In genomic region chr6:4727671-4728435, GRCh38 we compare ENCODE assay signal across 1 cellular context.
TF ChIP-seq lines count a peak whose summit lies in the region.

No MANE protein-coding gene starts in this region.

TF ChIP-seq in K562, 482 proteins besides CTCF, POLR2A, EP300 and RAD21 (continued from another document and continues in another):
- TF ChIP-seq ZNF121 (CRISPR knock-in tag; conservative IDR thresholded peaks at IDR 0.05), result no peak
- TF ChIP-seq FOXK1 (CRISPR knock-in tag; IDR thresholded peaks at IDR 0.05; ENCODE audit: borderline replicate concordance), result no peak
- TF ChIP-seq ZNF586 (CRISPR knock-in tag; conservative IDR thresholded peaks at IDR 0.05), result no peak
- TF ChIP-seq SMARCB1 (IDR thresholded peaks at IDR 0.05; ENCODE audit: insufficient read length, low read depth), result no peak
- peak; percentile 73 for TF ChIP-seq MTA3 (IDR thresholded peaks at IDR 0.05; ENCODE audit: borderline replicate concordance)
- no peak; the same call in none of the 2 replicates for TF ChIP-seq HLTF (IDR thresholded peaks at IDR 0.05)
- TF ChIP-seq LARP7 (IDR thresholded peaks at IDR 0.05), result no peak
- TF ChIP-seq ZNF436 (CRISPR knock-in tag; IDR thresholded peaks at IDR 0.05), result no peak
- no peak for TF ChIP-seq BDP1 (IDR thresholded peaks at IDR 0.05; ENCODE audit: insufficient read depth, insufficient read length)
- TF ChIP-seq ZNF184 (CRISPR knock-in tag; IDR thresholded peaks at IDR 0.05), result no peak
- no peak for TF ChIP-seq SMAD1 (IDR thresholded peaks at IDR 0.05; ENCODE audit: low read depth, low read length, partially characterized antibody)
- no peak for TF ChIP-seq PRPF4 (IDR thresholded peaks at IDR 0.05; ENCODE audit: insufficient read depth, low read depth, low read length, poor library complexity, severe bottlenecking)
- TF ChIP-seq ZBTB17 (CRISPR knock-in tag; IDR thresholded peaks at IDR 0.05), result no peak
- TF ChIP-seq NR4A1 (CRISPR knock-in tag; IDR thresholded peaks at IDR 0.05), result no peak
- TF ChIP-seq NR4A1 (tag; IDR thresholded peaks at IDR 0.05), result peak; percentile 66
- peak in 1 of 2 experiments; percentile 60; a peak in 1 of 4 replicates for TF ChIP-seq NONO (IDR thresholded peaks at IDR 0.05; ENCODE audit: low read depth in 2 of 2, low read length in 1 of 2)
- peak; percentile 96 for TF ChIP-seq TCF3 (CRISPR knock-in tag; IDR thresholded peaks at IDR 0.05)
- TF ChIP-seq KLF16 (IDR thresholded peaks at IDR 0.05), result peak; percentile 86
- TF ChIP-seq CREM (IDR thresholded peaks at IDR 0.05; ENCODE audit: low read depth), result 0 out of 2 replicates have a peak, but pooled peaks have one; percentile 35
- no peak for TF ChIP-seq ZFPM2 (CRISPR knock-in tag; IDR thresholded peaks at IDR 0.05)
- no peak for TF ChIP-seq CEBPG (CRISPR knock-in tag; IDR thresholded peaks at IDR 0.05)
- peak in 1 of 2 experiments; percentile 64; a peak in 2 of 4 replicates for TF ChIP-seq CEBPG (tag; conservative IDR thresholded peaks at IDR 0.05 in 1 of 2, IDR thresholded peaks at IDR 0.05 in 1 of 2)
- TF ChIP-seq KDM5B (IDR thresholded peaks at IDR 0.05; ENCODE audit: insufficient replicate concordance, low read depth, low read length), result peak; percentile 60
- TF ChIP-seq ETV5 (CRISPR knock-in tag; IDR thresholded peaks at IDR 0.05; ENCODE audit: low read depth), result no peak
- no peak for TF ChIP-seq TBP (optimal IDR thresholded peaks at IDR 0.05; ENCODE audit: low read depth, low read length)
- TF ChIP-seq FOXP4 (CRISPR knock-in tag; IDR thresholded peaks at IDR 0.05; ENCODE audit: borderline replicate concordance), result no peak
- TF ChIP-seq CBFA2T2 (conservative IDR thresholded peaks at IDR 0.05), result peak; percentile 93
- TF ChIP-seq E2F5 (CRISPR knock-in tag; IDR thresholded peaks at IDR 0.05), result no peak
- TF ChIP-seq HNRNPLL (IDR thresholded peaks at IDR 0.05; ENCODE audit: low read depth, low read length, poor library complexity, severe bottlenecking), result no peak
- no peak for TF ChIP-seq GTF2F1 (IDR thresholded peaks at IDR 0.05; ENCODE audit: low read depth, low read length)
- TF ChIP-seq GABPA (tag; conservative IDR thresholded peaks at IDR 0.05; ENCODE audit: low read depth), result peak; percentile 29; the same call in 1 of the 2 replicates
- TF ChIP-seq, protein P1, sequence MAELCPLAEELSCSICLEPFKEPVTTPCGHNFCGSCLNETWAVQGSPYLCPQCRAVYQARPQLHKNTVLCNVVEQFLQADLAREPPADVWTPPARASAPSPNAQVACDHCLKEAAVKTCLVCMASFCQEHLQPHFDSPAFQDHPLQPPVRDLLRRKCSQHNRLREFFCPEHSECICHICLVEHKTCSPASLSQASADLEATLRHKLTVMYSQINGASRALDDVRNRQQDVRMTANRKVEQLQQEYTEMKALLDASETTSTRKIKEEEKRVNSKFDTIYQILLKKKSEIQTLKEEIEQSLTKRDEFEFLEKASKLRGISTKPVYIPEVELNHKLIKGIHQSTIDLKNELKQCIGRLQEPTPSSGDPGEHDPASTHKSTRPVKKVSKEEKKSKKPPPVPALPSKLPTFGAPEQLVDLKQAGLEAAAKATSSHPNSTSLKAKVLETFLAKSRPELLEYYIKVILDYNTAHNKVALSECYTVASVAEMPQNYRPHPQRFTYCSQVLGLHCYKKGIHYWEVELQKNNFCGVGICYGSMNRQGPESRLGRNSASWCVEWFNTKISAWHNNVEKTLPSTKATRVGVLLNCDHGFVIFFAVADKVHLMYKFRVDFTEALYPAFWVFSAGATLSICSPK (IDR thresholded peaks at IDR 0.05; ENCODE audit: borderline replicate concordance), result no peak
- peak; percentile 85 for TF ChIP-seq NFIC (IDR thresholded peaks at IDR 0.05)
- TF ChIP-seq ETV6 (IDR thresholded peaks at IDR 0.05; ENCODE audit: borderline replicate concordance in 1 of 2, low read depth in 2 of 2, low read length in 1 of 2), result 0 out of 4 replicates have a peak, but pooled peaks of 1 of the 2 experiments have one; percentile 44
- TF ChIP-seq ETV6 (CRISPR knock-in tag; IDR thresholded peaks at IDR 0.05; ENCODE audit: borderline replicate concordance), result no peak
- TF ChIP-seq CHD1 (IDR thresholded peaks at IDR 0.05; ENCODE audit: low read length), result no peak
- TF ChIP-seq ZBTB43 (CRISPR knock-in tag; IDR thresholded peaks at IDR 0.05), result no peak
- no peak for TF ChIP-seq RBM17 (IDR thresholded peaks at IDR 0.05; ENCODE audit: borderline replicate concordance, low read depth, low read length)
- TF ChIP-seq, protein P2, sequence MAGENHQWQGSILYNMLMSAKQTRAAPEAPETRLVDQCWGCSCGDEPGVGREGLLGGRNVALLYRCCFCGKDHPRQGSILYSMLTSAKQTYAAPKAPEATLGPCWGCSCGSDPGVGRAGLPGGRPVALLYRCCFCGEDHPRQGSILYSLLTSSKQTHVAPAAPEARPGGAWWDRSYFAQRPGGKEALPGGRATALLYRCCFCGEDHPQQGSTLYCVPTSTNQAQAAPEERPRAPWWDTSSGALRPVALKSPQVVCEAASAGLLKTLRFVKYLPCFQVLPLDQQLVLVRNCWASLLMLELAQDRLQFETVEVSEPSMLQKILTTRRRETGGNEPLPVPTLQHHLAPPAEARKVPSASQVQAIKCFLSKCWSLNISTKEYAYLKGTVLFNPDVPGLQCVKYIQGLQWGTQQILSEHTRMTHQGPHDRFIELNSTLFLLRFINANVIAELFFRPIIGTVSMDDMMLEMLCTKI (IDR thresholded peaks at IDR 0.05; ENCODE audit: partially characterized antibody), result no peak
- no peak for TF ChIP-seq LCOR (CRISPR knock-in tag; IDR thresholded peaks at IDR 0.05)
- TF ChIP-seq PTRF (tag; IDR thresholded peaks at IDR 0.05), result no peak
- 0 out of 2 replicates have a peak, but pooled peaks have one; percentile 27 for TF ChIP-seq MEF2D (tag; conservative IDR thresholded peaks at IDR 0.05; ENCODE audit: low read depth)
- TF ChIP-seq U2AF2 (optimal IDR thresholded peaks at IDR 0.05; ENCODE audit: low read depth, low read length), result no peak
- no peak for TF ChIP-seq ZNF780A (CRISPR knock-in tag; IDR thresholded peaks at IDR 0.05)
- TF ChIP-seq SRSF9 (IDR thresholded peaks at IDR 0.05; ENCODE audit: borderline replicate concordance, low read depth, low read length), result no peak
- no peak for TF ChIP-seq PPARD (CRISPR knock-in tag; IDR thresholded peaks at IDR 0.05)
- peak; percentile 78 for TF ChIP-seq HDAC3 (IDR thresholded peaks at IDR 0.05; ENCODE audit: borderline replicate concordance, partially characterized antibody)
- TF ChIP-seq ARNT (IDR thresholded peaks at IDR 0.05), result peak in 1 of 2 experiments; percentile 74; a peak in 3 of 4 replicates
- no peak for TF ChIP-seq PRMT5 (CRISPR knock-in tag; IDR thresholded peaks at IDR 0.05)
- no peak for TF ChIP-seq MLX (CRISPR knock-in tag; conservative IDR thresholded peaks at IDR 0.05)
- TF ChIP-seq, protein P3, sequence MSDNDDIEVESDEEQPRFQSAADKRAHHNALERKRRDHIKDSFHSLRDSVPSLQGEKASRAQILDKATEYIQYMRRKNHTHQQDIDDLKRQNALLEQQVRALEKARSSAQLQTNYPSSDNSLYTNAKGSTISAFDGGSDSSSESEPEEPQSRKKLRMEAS (CRISPR knock-in tag; IDR thresholded peaks at IDR 0.05), result no peak; the same call in 1 of the 2 replicates
- no peak for TF ChIP-seq KLF10 (CRISPR knock-in tag; IDR thresholded peaks at IDR 0.05)
- TF ChIP-seq FOXM1 (IDR thresholded peaks at IDR 0.05; ENCODE audit: low read depth), result peak; percentile 90
- no peak for TF ChIP-seq FOXM1 (CRISPR knock-in tag; IDR thresholded peaks at IDR 0.05; ENCODE audit: low read depth)
- TF ChIP-seq CBX8 (IDR thresholded peaks at IDR 0.05; ENCODE audit: borderline replicate concordance, extremely low read depth, low read depth, low read length, poor library complexity, severe bottlenecking), result no peak
- TF ChIP-seq SOX6 (IDR thresholded peaks at IDR 0.05), result peak; percentile 88
- no peak; the same call in 1 of the 2 replicates for TF ChIP-seq FOXP1 (CRISPR knock-in tag; IDR thresholded peaks at IDR 0.05)
- no peak for TF ChIP-seq ZNF507 (tag; conservative IDR thresholded peaks at IDR 0.05)
- no peak for TF ChIP-seq XRCC4 (IDR thresholded peaks at IDR 0.05; ENCODE audit: extremely low read depth, insufficient read depth, insufficient read length)
- TF ChIP-seq, protein P4, sequence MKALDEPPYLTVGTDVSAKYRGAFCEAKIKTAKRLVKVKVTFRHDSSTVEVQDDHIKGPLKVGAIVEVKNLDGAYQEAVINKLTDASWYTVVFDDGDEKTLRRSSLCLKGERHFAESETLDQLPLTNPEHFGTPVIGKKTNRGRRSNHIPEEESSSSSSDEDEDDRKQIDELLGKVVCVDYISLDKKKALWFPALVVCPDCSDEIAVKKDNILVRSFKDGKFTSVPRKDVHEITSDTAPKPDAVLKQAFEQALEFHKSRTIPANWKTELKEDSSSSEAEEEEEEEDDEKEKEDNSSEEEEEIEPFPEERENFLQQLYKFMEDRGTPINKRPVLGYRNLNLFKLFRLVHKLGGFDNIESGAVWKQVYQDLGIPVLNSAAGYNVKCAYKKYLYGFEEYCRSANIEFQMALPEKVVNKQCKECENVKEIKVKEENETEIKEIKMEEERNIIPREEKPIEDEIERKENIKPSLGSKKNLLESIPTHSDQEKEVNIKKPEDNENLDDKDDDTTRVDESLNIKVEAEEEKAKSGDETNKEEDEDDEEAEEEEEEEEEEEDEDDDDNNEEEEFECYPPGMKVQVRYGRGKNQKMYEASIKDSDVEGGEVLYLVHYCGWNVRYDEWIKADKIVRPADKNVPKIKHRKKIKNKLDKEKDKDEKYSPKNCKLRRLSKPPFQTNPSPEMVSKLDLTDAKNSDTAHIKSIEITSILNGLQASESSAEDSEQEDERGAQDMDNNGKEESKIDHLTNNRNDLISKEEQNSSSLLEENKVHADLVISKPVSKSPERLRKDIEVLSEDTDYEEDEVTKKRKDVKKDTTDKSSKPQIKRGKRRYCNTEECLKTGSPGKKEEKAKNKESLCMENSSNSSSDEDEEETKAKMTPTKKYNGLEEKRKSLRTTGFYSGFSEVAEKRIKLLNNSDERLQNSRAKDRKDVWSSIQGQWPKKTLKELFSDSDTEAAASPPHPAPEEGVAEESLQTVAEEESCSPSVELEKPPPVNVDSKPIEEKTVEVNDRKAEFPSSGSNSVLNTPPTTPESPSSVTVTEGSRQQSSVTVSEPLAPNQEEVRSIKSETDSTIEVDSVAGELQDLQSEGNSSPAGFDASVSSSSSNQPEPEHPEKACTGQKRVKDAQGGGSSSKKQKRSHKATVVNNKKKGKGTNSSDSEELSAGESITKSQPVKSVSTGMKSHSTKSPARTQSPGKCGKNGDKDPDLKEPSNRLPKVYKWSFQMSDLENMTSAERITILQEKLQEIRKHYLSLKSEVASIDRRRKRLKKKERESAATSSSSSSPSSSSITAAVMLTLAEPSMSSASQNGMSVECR (CRISPR knock-in tag; IDR thresholded peaks at IDR 0.05), result no peak
- no peak for TF ChIP-seq ZNF134 (CRISPR knock-in tag; conservative IDR thresholded peaks at IDR 0.05)
- peak; percentile 93 for TF ChIP-seq MYNN (IDR thresholded peaks at IDR 0.05)
- TF ChIP-seq MYNN (CRISPR knock-in tag; IDR thresholded peaks at IDR 0.05), result no peak
- no peak for TF ChIP-seq SIN3B (IDR thresholded peaks at IDR 0.05; ENCODE audit: low read depth)
- TF ChIP-seq TRIM24 (IDR thresholded peaks at IDR 0.05), result peak; percentile 72 to 86
- TF ChIP-seq MLLT1 (IDR thresholded peaks at IDR 0.05), result peak; percentile 66 to 91
- TF ChIP-seq ZNF124 (CRISPR knock-in tag; IDR thresholded peaks at IDR 0.05), result no peak
